In the genomic region with DNA sequence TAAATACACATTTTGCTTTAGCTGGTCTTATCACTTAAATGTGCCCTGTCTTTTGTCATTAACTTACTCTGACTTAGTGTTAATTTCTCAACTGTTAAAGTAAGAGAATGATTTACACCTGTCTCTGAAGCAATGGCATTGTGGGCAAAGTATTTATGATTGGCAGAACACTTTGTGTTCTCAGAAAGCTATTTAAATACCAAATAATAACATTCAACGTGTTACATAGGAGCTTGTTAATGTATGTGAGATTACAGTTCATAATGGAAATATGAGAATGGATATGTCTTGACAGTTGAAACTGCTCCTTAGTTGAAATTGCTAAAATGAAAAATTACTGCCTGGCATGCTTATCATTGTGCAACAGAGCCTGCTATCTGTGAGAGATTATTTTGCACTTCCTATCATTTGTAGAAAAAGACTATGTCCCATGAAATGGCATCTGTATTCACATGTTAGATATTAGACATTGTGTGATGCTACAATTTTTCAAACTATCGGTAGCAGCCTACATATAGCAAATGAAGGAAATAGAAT, we compare ENCODE assay signal across 20 cellular contexts.
"Had no signal": no experiment of that assay in that cellular context is flagged by ENCODE, and none has a peak within 500 bp of the region (broad histone marks: within the 10 kb centered on the region; RNA-seq: fewer than 3 reads in every experiment).

No MANE protein-coding gene starts in this region.

- H3K4me2 ChIP-seq: PC-9 had no signal

- H3K4me3 ChIP-seq: MG63, PC-9, Peyer's patch, SJCRH30 had no signal

- DNase-seq: Karpas-422; KG1; MG63; NCI-H1105; NCI-H1417; NCI-H1436 treated with DMSO at 0.1 percent for 48 hours; NCI-H1694; NCI-H187 treated with DMSO at 0.1 percent for 48 hours; NCI-H2081; NCI-H2107; NCI-H2227 treated with DMSO at 0.1 percent for 48 hours; NCI-H524 treated with DMSO at 0.1 percent for 48 hours; NCI-H69; NCI-H774; NK-92 treated with Interleukin-12 subunit alpha and Interleukin-12 subunit beta, amount 100 ng/mL, for 24 hours; PC-9; Peyer's patch; SHP77 treated with DMSO at 0.1 percent for 48 hours; SJCRH30 had no signal

- H3K27me3 ChIP-seq: MG63, Peyer's patch, SJCRH30 had no signal

- H3K9me3 ChIP-seq: MG63, Peyer's patch, SJCRH30 had no signal

- H3K36me3 ChIP-seq: MG63, Peyer's patch, SJCRH30 had no signal

- H3K27ac ChIP-seq: HL-60, PC-9, Peyer's patch, SJCRH30 had no signal

- H2AFZ ChIP-seq: PC-9 had no signal
